22 cellular contexts compared by ENCODE assay signal in genomic region chr11:15059132-15059531, GRCh38. TPM values are rescaled to one million over a fixed set of nuclear protein-coding genes. Genes with fewer than 3 reads are reported as not detected.
DNase-seq lines count a peak whose midpoint lies in the region; ATAC-seq and TF ChIP-seq lines count a peak whose summit lies in the region.
"Had no signal": no experiment of that assay in that cellular context is flagged by ENCODE, and none has a peak within 500 bp of the region (broad histone marks: within the 10 kb centered on the region; RNA-seq: fewer than 3 reads in every experiment).

No MANE protein-coding gene starts in this region.

- no peaks in the 10 kb centered on the region for H3K9me3 Mint-ChIP-seq in activated naive CD4-positive, alpha-beta T cell treated with anti-CD3 and anti-CD28 coated beads, Interleukin-2, amount 50 U/mL, for 24 hours
- H3K9me3 Mint-ChIP-seq in activated naive CD4-positive, alpha-beta T cell treated with anti-CD3 and anti-CD28 coated beads, Interleukin-2, amount 50 U/mL, for 72 hours, result no peaks in the 10 kb centered on the region

- no peak overlapping the region for H3K4me3 Mint-ChIP-seq in activated naive CD4-positive, alpha-beta T cell treated with anti-CD3 and anti-CD28 coated beads, Interleukin-2, amount 50 U/mL, for 24 hours
- H3K4me3 Mint-ChIP-seq: CD14-positive monocyte had no signal

- peaks cover 6% of the 10 kb centered on the region for H3K27me3 Mint-ChIP-seq in activated naive CD4-positive, alpha-beta T cell treated with anti-CD3 and anti-CD28 coated beads, Interleukin-2, amount 50 U/mL, for 24 hours

- H3K9me3 ChIP-seq in HEK293 (ENCODE audit: control insufficient read depth, insufficient read depth, low read depth, low read length), result no peaks in the 10 kb centered on the region
- H3K9me3 ChIP-seq: HAP-1, SK-N-SH had no signal

- H3K36me3 ChIP-seq in HEK293 (ENCODE audit: control insufficient read depth in 2 of 2, insufficient read depth in 1 of 2, low read length in 2 of 2), result no peaks in the 10 kb centered on the region
- H3K36me3 ChIP-seq: HAP-1 had no signal

- H3K27ac Mint-ChIP-seq in activated naive CD4-positive, alpha-beta T cell treated with anti-CD3 and anti-CD28 coated beads, Interleukin-2, amount 50 U/mL, for 24 hours, result peak overlapping the region; percentile 66
- no peak overlapping the region for H3K27ac Mint-ChIP-seq in activated naive CD4-positive, alpha-beta T cell treated with anti-CD3 and anti-CD28 coated beads, Interleukin-2, amount 50 U/mL, for 72 hours
- H3K27ac Mint-ChIP-seq: CD14-positive monocyte had no signal

- POLR2A ChIA-PET in HEK293 (lab: Yijun Ruan, JAX) (interaction anchor here (1.5 kb wide), 1 partner anchor 15 kb away, joined by 6 read pairs; the partner anchor contains the start of gene CALCB), GM10248 (lab: Yijun Ruan, JAX) (no interaction called here)

- H3K4me3 ChIP-seq in HEK293 (ENCODE audit: low read depth, low read length), result no peak overlapping the region
- H3K4me3 ChIP-seq: HAP-1, K562 had no signal

- no peak for TF ChIP-seq CTCF in HEK293 (tag by site-specific recombination; IDR thresholded peaks at IDR 0.05)
- TF ChIP-seq CTCF in GM10248 (IDR thresholded peaks at IDR 0.05; ENCODE audit: control extremely low read depth, extremely low read depth, low read depth, missing control alignments), result no peak

- CTCF ChIA-PET in HEK293 (lab: Yijun Ruan, JAX) (interaction anchor here (1.0 to 2.2 kb wide), 3 partner anchors 16 to 32 kb away, joined by 3 to 11 read pairs (median 3); no protein-coding TSS in a partner anchor), GM10248 (lab: Yijun Ruan, JAX) (interaction anchor here (1.5 to 3.2 kb wide), 4 partner anchors 11 to 151 kb away, joined by 3 to 9 read pairs (median 6); no protein-coding TSS in a partner anchor)

- peaks cover 23% of the 10 kb centered on the region for H3K4me1 Mint-ChIP-seq in activated naive CD4-positive, alpha-beta T cell treated with anti-CD3 and anti-CD28 coated beads, Interleukin-2, amount 50 U/mL, for 24 hours
- H3K4me1 Mint-ChIP-seq: CD14-positive monocyte had no signal

- no peak overlapping the region for H3K27ac ChIP-seq in HEK293 (ENCODE audit: extremely low read depth, low read depth, low read length)

- H3K36me3 Mint-ChIP-seq in activated naive CD4-positive, alpha-beta T cell treated with anti-CD3 and anti-CD28 coated beads, Interleukin-2, amount 50 U/mL, for 24 hours, result no peaks in the 10 kb centered on the region
- no peaks in the 10 kb centered on the region for H3K36me3 Mint-ChIP-seq in activated naive CD4-positive, alpha-beta T cell treated with anti-CD3 and anti-CD28 coated beads, Interleukin-2, amount 50 U/mL, for 72 hours
- H3K36me3 Mint-ChIP-seq: CD14-positive monocyte had no signal

- no peaks in the 10 kb centered on the region for H3K4me1 ChIP-seq in HEK293 (ENCODE audit: control insufficient read depth, insufficient read depth, low read length)
- H3K4me1 ChIP-seq: HAP-1 had no signal

- no peak for DNase-seq in activated naive CD4-positive, alpha-beta T cell (lab: John Stamatoyannopoulos, UW)
- no peak for DNase-seq in activated naive CD4-positive, alpha-beta T cell treated with anti-CD3 and anti-CD28 coated beads, Interleukin-2, amount 50 U/mL, for 72 hours (ENCODE audit: low spot score in 2 of 2)
- DNase-seq in renal cortical epithelial cell (ENCODE audit: low read depth) (peak; percentile 55), GM10248 (ENCODE audit: extremely low spot score) (no peak)
- DNase-seq: DMS 273 treated with DMSO at 0.1 percent for 48 hours, NCI-H1417, NCI-H187, NCI-H2107, NCI-H226, NCI-H524, NCI-H82, OCI-M1, SHP77, SK-N-SH had no signal

- peak; percentile 80 to 89 for ATAC-seq in activated naive CD4-positive, alpha-beta T cell treated with anti-CD3 and anti-CD28 coated beads, Interleukin-2, amount 50 U/mL, for 72 hours
- ATAC-seq in HG03159 (IDR thresholded peaks at IDR 0.05; ENCODE audit: unreplicated experiment), result no peak
- ATAC-seq in GM19023 (IDR thresholded peaks at IDR 0.05; ENCODE audit: unreplicated experiment), result no peak
- ATAC-seq: K562 had no signal

TF ChIP-seq in HEK293, 187 proteins besides CTCF, POLR2A, EP300 and RAD21:
- TF ChIP-seq PRDM1 (tag by site-specific recombination; IDR thresholded peaks at IDR 0.05) (0 out of 2 replicates have a peak, but pooled peaks have one; percentile 8), ZNF175 (tag by site-specific recombination; IDR thresholded peaks at IDR 0.05) (no peak), ZNF19 (tag by site-specific recombination; IDR thresholded peaks at IDR 0.05; ENCODE audit: low read depth) (no peak)

RNA-seq across cellular contexts. Expression of gene CALCB, which starts 14.3 kb away (rescaled TPM):
- 1 to 10 TPM in 1 of 2 donors, under 1 TPM in 1; 0.75 to 3.6 TPM for total RNA-seq in activated naive CD4-positive, alpha-beta T cell treated with anti-CD3 and anti-CD28 coated beads, Interleukin-2, amount 50 U/mL, for 72 hours
- 0.15 TPM in 1 of 2 replicates, not detected in the other for total RNA-seq in renal cortical epithelial cell
- total RNA-seq: K562, RPMI7951 had no signal

RNA-seq across cellular contexts. Expression of gene INSC, which starts 55.6 kb away (rescaled TPM):
- 1 to 10 TPM in 1 of 2 donors, under 1 TPM in 1; 0.36 to 1.4 TPM for total RNA-seq in activated naive CD4-positive, alpha-beta T cell treated with anti-CD3 and anti-CD28 coated beads, Interleukin-2, amount 50 U/mL, for 72 hours
- 0.15 and 0.52 TPM in 2 replicates for total RNA-seq in renal cortical epithelial cell
- total RNA-seq: K562, RPMI7951 had no signal

Comparison
In these comparisons a context has a peak if more than half of its experiments do, and no peak if none do; other contexts are left out.
1. ATAC-seq: peak in activated naive CD4-positive, alpha-beta T cell treated with anti-CD3 and anti-CD28 coated beads, Interleukin-2, amount 50 U/mL, for 72 hours (2 of 2); none in HG03159 (single experiment) and GM19023 (single experiment).